ENCODE assay signal across 8 cellular contexts in genomic region chr3:11060500-11061251, GRCh38.
DNase-seq lines count a peak whose midpoint lies in the region; ATAC-seq and TF ChIP-seq lines count a peak whose summit lies in the region.

No MANE protein-coding gene starts in this region.

- H3K4me3 Mint-ChIP-seq in natural killer cell treated with Interleukin-12 subunit alpha and Interleukin-12 subunit beta and Interleukin-15 and Interleukin-18, amount 100 ng/mL, for 72 hours = no peak overlapping the region

- H3K36me3 Mint-ChIP-seq in natural killer cell treated with Interleukin-12 subunit alpha and Interleukin-12 subunit beta and Interleukin-15 and Interleukin-18, amount 100 ng/mL, for 72 hours = no peaks in the 10 kb centered on the region

- ATAC-seq in natural killer cell treated with Interleukin-12 subunit alpha and Interleukin-12 subunit beta and Interleukin-15 and Interleukin-18, amount 100 ng/mL, for 72 hours = peak; percentile 48 to 61
- no peak for ATAC-seq in HG03432 (IDR thresholded peaks at IDR 0.05; ENCODE audit: unreplicated experiment)

- H3K27ac ChIP-seq in substantia nigra (ENCODE audit: low read depth, low read length, poor library complexity, severe bottlenecking) = no peak overlapping the region

- TF ChIP-seq CTCF in GM20000 (IDR thresholded peaks at IDR 0.05; ENCODE audit: extremely low read depth, missing control alignments) (peak; percentile 82), fibroblast of pulmonary artery (IDR thresholded peaks at IDR 0.05; ENCODE audit: low read length, missing control alignments) (peak; percentile 67)

- DNase-seq in Ammon's horn (ENCODE audit: low spot score) (peak; percentile 79), GM20000 (ENCODE audit: low spot score) (peak; percentile 76), NCI-H774 (lab: John Stamatoyannopoulos, UW) (peak; percentile 43), activated T-cell treated with anti-CD3 and anti-CD28 coated beads for 1 hour (ENCODE audit: low read depth) (peak; percentile 30), fibroblast of pulmonary artery (ENCODE audit: low read depth) (peak; percentile 64), substantia nigra (lab: John Stamatoyannopoulos, UW) (peak in 43 of 49 donors; percentile 5 to 76 (median 45))
- DNase-seq in natural killer cell treated with Interleukin-12 subunit alpha and Interleukin-12 subunit beta and Interleukin-15 and Interleukin-18, amount 100 ng/mL, for 72 hours (ENCODE audit: low spot score) = no peak

- H3K4me1 Mint-ChIP-seq in natural killer cell treated with Interleukin-12 subunit alpha and Interleukin-12 subunit beta and Interleukin-15 and Interleukin-18, amount 100 ng/mL, for 72 hours (ENCODE audit: low read depth in 2 of 2) = peaks cover 0 to 3% of the 10 kb centered on the region in 2 donors

- H3K4me3 ChIP-seq in fibroblast of pulmonary artery (replicated peaks; ENCODE audit: low read depth, low read length) = peak overlapping the region; percentile 22

- no peaks in the 10 kb centered on the region for H3K9me3 Mint-ChIP-seq in natural killer cell treated with Interleukin-12 subunit alpha and Interleukin-12 subunit beta and Interleukin-15 and Interleukin-18, amount 100 ng/mL, for 72 hours

- no peak overlapping the region for H3K27ac Mint-ChIP-seq in natural killer cell treated with Interleukin-12 subunit alpha and Interleukin-12 subunit beta and Interleukin-15 and Interleukin-18, amount 100 ng/mL, for 72 hours

- peaks cover 14 to 25% of the 10 kb centered on the region in 2 donors for H3K27me3 Mint-ChIP-seq in natural killer cell treated with Interleukin-12 subunit alpha and Interleukin-12 subunit beta and Interleukin-15 and Interleukin-18, amount 100 ng/mL, for 72 hours
